In genomic region chr14:102527255-102528232, GRCh38 we compare ENCODE assay signal across 1 cellular context.
TF ChIP-seq lines count a peak whose summit lies in the region.

No MANE protein-coding gene starts in this region.

TF ChIP-seq in SK-N-SH, 30 proteins besides CTCF, POLR2A, EP300 and RAD21 (continued from another document):
- no peak for TF ChIP-seq REST (IDR thresholded peaks at IDR 0.05; ENCODE audit: low read depth, low read length)
- no peak for TF ChIP-seq TCF12 (IDR thresholded peaks at IDR 0.05)
- TF ChIP-seq CHD2 (IDR thresholded peaks at IDR 0.05; ENCODE audit: low read length, partially characterized antibody): no peak
- TF ChIP-seq SMC3 (IDR thresholded peaks at IDR 0.05; ENCODE audit: low read depth, low read length): no peak
- peak; percentile 25; the same call in 1 of the 2 replicates for TF ChIP-seq FOSL2 (IDR thresholded peaks at IDR 0.05; ENCODE audit: borderline replicate concordance, low read depth)
- TF ChIP-seq POLR2AphosphoS5 (IDR thresholded peaks at IDR 0.05; ENCODE audit: low read depth, low read length): no peak
